In genomic region chr17:2083613-2084128, GRCh38 we compare ENCODE assay signal across 8 cellular contexts. TPM values are rescaled to one million over a fixed set of nuclear protein-coding genes. Genes with fewer than 3 reads are reported as not detected.
DNase-seq lines count a peak whose midpoint lies in the region; ATAC-seq, FAIRE-seq and TF ChIP-seq lines count a peak whose summit lies in the region.

No MANE protein-coding gene starts in this region.

- no peak overlapping the region for H3K4me3 ChIP-seq in CD8-positive, alpha-beta T cell (ENCODE audit: low read depth, low read length)
- no peak overlapping the region for H3K4me3 ChIP-seq in astrocyte (ENCODE audit: insufficient read depth, low read depth, low read length)
- H3K4me3 ChIP-seq in mucosa of stomach (ENCODE audit: low read length): no peak overlapping the region

- peaks cover 15% of the 10 kb centered on the region for H3K4me1 ChIP-seq in CD8-positive, alpha-beta T cell (ENCODE audit: insufficient read depth, low read length)
- H3K4me1 ChIP-seq in astrocyte (ENCODE audit: insufficient read depth, low read length) (peaks cover 57% of the 10 kb centered on the region), mucosa of stomach (ENCODE audit: control insufficient read depth, insufficient read depth, low read length) (peaks cover 50% of the 10 kb centered on the region)

- ATAC-seq in CD8-positive, alpha-beta T cell: peak; percentile 22
- ATAC-seq in HG03066 (IDR thresholded peaks at IDR 0.05; ENCODE audit: low read depth, unreplicated experiment): peak; percentile 43
- ATAC-seq in GM21528 (IDR thresholded peaks at IDR 0.05; ENCODE audit: low FRiP score, unreplicated experiment): no peak
- no peak for ATAC-seq in HG03196 (IDR thresholded peaks at IDR 0.05; ENCODE audit: unreplicated experiment)
- no peak for ATAC-seq in naive thymus-derived CD8-positive, alpha-beta T cell

- no peaks in the 10 kb centered on the region for H3K27me3 Mint-ChIP-seq in CD8-positive, alpha-beta T cell (ENCODE audit: low read depth)
- H3K27me3 Mint-ChIP-seq in astrocyte (ENCODE audit: low read depth, unreplicated experiment): no peaks in the 10 kb centered on the region
- peaks cover 0 to under 1% (median 0%) of the 10 kb centered on the region in 5 donors for H3K27me3 Mint-ChIP-seq in naive thymus-derived CD8-positive, alpha-beta T cell

- H3K9me3 ChIP-seq in CD8-positive, alpha-beta T cell (ENCODE audit: low read length): no peaks in the 10 kb centered on the region
- no peaks in the 10 kb centered on the region for H3K9me3 ChIP-seq in astrocyte (ENCODE audit: insufficient read depth, low read depth, low read length)
- no peaks in the 10 kb centered on the region for H3K9me3 ChIP-seq in mucosa of stomach (ENCODE audit: control insufficient read depth, low read length)

- POLR2A ChIA-PET in CD8-positive, alpha-beta T cell (lab: Charles Lee): no interaction called here
- POLR2A ChIA-PET in naive thymus-derived CD8-positive, alpha-beta T cell (lab: Charles Lee): no interaction called here

- no peak overlapping the region for H3K9ac ChIP-seq in astrocyte (ENCODE audit: low read length)
- peak overlapping the region; percentile 58 for H3K9ac ChIP-seq in mucosa of stomach (ENCODE audit: low read length)

- no peak for TF ChIP-seq CTCF in CD8-positive, alpha-beta T cell (IDR thresholded peaks at IDR 0.05)
- TF ChIP-seq CTCF in astrocyte (IDR thresholded peaks at IDR 0.05; ENCODE audit: insufficient read depth, low read depth, low read length): no peak

- no peak overlapping the region for H3K27ac Mint-ChIP-seq in CD8-positive, alpha-beta T cell
- no peak overlapping the region for H3K27ac Mint-ChIP-seq in astrocyte (ENCODE audit: unreplicated experiment)
- H3K27ac Mint-ChIP-seq in naive thymus-derived CD8-positive, alpha-beta T cell: peak overlapping the region in 2 of 10 donors; percentile 20 to 26

- H3K27me3 ChIP-seq in CD8-positive, alpha-beta T cell (ENCODE audit: insufficient read depth, low read length): no peaks in the 10 kb centered on the region
- no peaks in the 10 kb centered on the region for H3K27me3 ChIP-seq in astrocyte (ENCODE audit: insufficient read depth, low read length)
- no peaks in the 10 kb centered on the region for H3K27me3 ChIP-seq in mucosa of stomach (ENCODE audit: control insufficient read depth, insufficient read depth, low read length)

- H3K36me3 Mint-ChIP-seq in CD8-positive, alpha-beta T cell: peaks cover 74% of the 10 kb centered on the region
- H3K36me3 Mint-ChIP-seq in astrocyte (ENCODE audit: low read depth, unreplicated experiment): peaks cover 24% of the 10 kb centered on the region
- peaks cover 6 to 66% (median 45%) of the 10 kb centered on the region in 3 donors for H3K36me3 Mint-ChIP-seq in naive thymus-derived CD8-positive, alpha-beta T cell

- no peaks in the 10 kb centered on the region for H4K20me1 ChIP-seq in astrocyte (ENCODE audit: insufficient read depth, low read length)

- no peak for FAIRE-seq in astrocyte (lab: Jason Lieb, UNC)

- no peak for DNase-seq in CD8-positive, alpha-beta T cell
- DNase-seq in astrocyte (ENCODE audit: low read depth) (no peak), NCI-H1048 (lab: John Stamatoyannopoulos, UW) (no peak)
- DNase-seq in naive thymus-derived CD8-positive, alpha-beta T cell: no peak

- no peaks in the 10 kb centered on the region for H3K9me3 Mint-ChIP-seq in CD8-positive, alpha-beta T cell
- H3K9me3 Mint-ChIP-seq in astrocyte (ENCODE audit: unreplicated experiment): peaks cover 4% of the 10 kb centered on the region
- H3K9me3 Mint-ChIP-seq in naive thymus-derived CD8-positive, alpha-beta T cell: no peaks in the 10 kb centered on the region

- no peaks in the 10 kb centered on the region for H3K79me2 ChIP-seq in astrocyte (ENCODE audit: insufficient read depth, low read length)

- no peak overlapping the region for H3K4me3 Mint-ChIP-seq in CD8-positive, alpha-beta T cell
- H3K4me3 Mint-ChIP-seq in astrocyte (ENCODE audit: unreplicated experiment): peak overlapping the region; percentile 29
- peak overlapping the region in 1 of 10 donors; percentile 11 for H3K4me3 Mint-ChIP-seq in naive thymus-derived CD8-positive, alpha-beta T cell

- H3K4me2 ChIP-seq in astrocyte (ENCODE audit: low read length): no peak overlapping the region

- no peak overlapping the region for H2AFZ ChIP-seq in astrocyte (ENCODE audit: low read depth, low read length)

- H3K4me1 Mint-ChIP-seq in CD8-positive, alpha-beta T cell (ENCODE audit: low read depth): peaks cover 32% of the 10 kb centered on the region
- H3K4me1 Mint-ChIP-seq in astrocyte (ENCODE audit: low read depth, unreplicated experiment): peaks cover 58% of the 10 kb centered on the region
- H3K4me1 Mint-ChIP-seq in naive thymus-derived CD8-positive, alpha-beta T cell: peaks cover 12 to 60% (median 19%) of the 10 kb centered on the region in 4 donors

- intact Hi-C loops in CD8-positive, alpha-beta T cell (cut with DNase I, micrococcal nuclease): no loop called here

- CTCF ChIA-PET in CD8-positive, alpha-beta T cell (lab: Charles Lee): interaction anchor here (1.6 to 1.8 kb wide), 2 partner anchors 12 to 161 kb away, joined by 4 to 7 read pairs; no protein-coding TSS in a partner anchor

- H3K36me3 ChIP-seq in CD8-positive, alpha-beta T cell (ENCODE audit: insufficient read depth, low read length): peaks cover 23% of the 10 kb centered on the region
- H3K36me3 ChIP-seq in astrocyte (ENCODE audit: insufficient read depth, low read length) (peaks cover 6% of the 10 kb centered on the region), mucosa of stomach (ENCODE audit: control insufficient read depth, insufficient read depth, low read length) (peaks cover 8% of the 10 kb centered on the region)

- H3K27ac ChIP-seq in CD8-positive, alpha-beta T cell (ENCODE audit: low read depth, low read length): no peak overlapping the region
- peak overlapping the region; percentile 57 for H3K27ac ChIP-seq in astrocyte (ENCODE audit: low read depth, low read length)

RNA-seq across cellular contexts. Expression of gene HIC1, which starts 28.8 kb away (rescaled TPM):
- 10 to 100 TPM; 12.1 to 13.0 TPM for total RNA-seq in CD8-positive, alpha-beta T cell
- 9.0 and 14.5 TPM in 2 replicates for total RNA-seq in astrocyte
- 1 to 10 TPM; 1.5 to 1.6 TPM for total RNA-seq in naive thymus-derived CD8-positive, alpha-beta T cell
- polyA plus RNA-seq in naive thymus-derived CD8-positive, alpha-beta T cell: under 1 TPM in 2 of 3 donors, not detected in 1; 0.08 to 0.10 TPM

RNA-seq across cellular contexts. Expression of gene OVCA2, which starts 41.8 kb away (rescaled TPM):
- 10 to 100 TPM; 38.7 to 48.2 TPM for total RNA-seq in CD8-positive, alpha-beta T cell
- total RNA-seq in astrocyte: 32.8 and 36.8 TPM in 2 replicates
- 10 to 100 TPM; 30.8 to 32.6 TPM for total RNA-seq in naive thymus-derived CD8-positive, alpha-beta T cell
- polyA plus RNA-seq in naive thymus-derived CD8-positive, alpha-beta T cell: 10 to 100 TPM; 43.9 to 49.1 (median 45.8) TPM

RNA-seq across cellular contexts. Expression of gene DPH1, which starts 53.7 kb away (rescaled TPM):
- total RNA-seq in CD8-positive, alpha-beta T cell: 100 to 1,000 TPM; 128 to 149 TPM
- 25.8 and 26.7 TPM in 2 replicates for total RNA-seq in astrocyte
- total RNA-seq in naive thymus-derived CD8-positive, alpha-beta T cell: 100 to 1,000 TPM; 124 TPM
- polyA plus RNA-seq in naive thymus-derived CD8-positive, alpha-beta T cell: 10 to 100 TPM; 26.6 to 47.0 (median 35.5) TPM

RNA-seq across cellular contexts. Expression of gene RTN4RL1, which starts 58.5 kb away (rescaled TPM):
- not detected for total RNA-seq in CD8-positive, alpha-beta T cell
- total RNA-seq in astrocyte: 0.65 and 0.77 TPM in 2 replicates
- total RNA-seq in naive thymus-derived CD8-positive, alpha-beta T cell: under 1 TPM; 0.41 to 0.57 TPM
- under 1 TPM; 0.25 to 0.44 (median 0.35) TPM for polyA plus RNA-seq in naive thymus-derived CD8-positive, alpha-beta T cell

Comparison
In these comparisons a context has a peak if more than half of its experiments do, and no peak if none do; other contexts are left out.
1. ATAC-seq: peak in CD8-positive, alpha-beta T cell (single experiment) and HG03066 (single experiment); none in GM21528 (single experiment), HG03196 (single experiment) and naive thymus-derived CD8-positive, alpha-beta T cell (0 of 2).